1 cellular context compared by ENCODE assay signal in the genomic region with DNA sequence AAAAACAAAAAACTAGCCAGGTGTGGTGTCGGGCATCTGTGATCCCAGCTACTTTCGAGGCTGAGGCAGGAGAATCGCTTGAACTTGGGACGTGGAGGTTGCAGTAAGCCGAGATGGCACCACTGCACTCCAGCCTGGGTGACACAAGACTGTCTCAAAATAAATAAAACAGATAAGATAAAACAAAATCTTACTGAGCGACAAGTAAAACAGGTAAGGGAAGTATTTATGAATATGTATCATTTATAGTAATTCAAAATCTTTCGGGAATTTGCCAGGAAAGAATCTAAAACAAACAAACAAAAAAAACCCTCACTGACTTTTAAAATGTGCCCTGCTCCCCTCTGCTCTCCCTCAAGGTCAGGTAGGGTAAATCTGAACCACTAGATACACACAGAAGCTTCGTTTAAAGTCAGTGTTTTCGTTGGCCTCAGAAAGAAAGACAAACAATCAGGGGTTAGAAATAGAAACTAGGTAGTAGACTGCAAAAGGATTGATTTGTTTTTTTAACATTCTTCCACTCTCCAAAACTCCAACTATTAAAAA.
TF ChIP-seq lines count a peak whose summit lies in the region.

No MANE protein-coding gene starts in this region.

TF ChIP-seq in HepG2, 621 proteins besides CTCF, POLR2A, EP300 and RAD21 (continued from another document and continues in another):
- no peak for TF ChIP-seq SP1 (IDR thresholded peaks at IDR 0.05)
- TF ChIP-seq SP1 (CRISPR knock-in tag; IDR thresholded peaks at IDR 0.05) = 0 out of 2 replicates have a peak, but pooled peaks have one; percentile 42
- TF ChIP-seq ZNF816 (CRISPR knock-in tag; IDR thresholded peaks at IDR 0.05; ENCODE audit: borderline replicate concordance) = 0 out of 2 replicates have a peak, but pooled peaks have one; percentile 52
- no peak for TF ChIP-seq ZNF678 (CRISPR knock-in tag; IDR thresholded peaks at IDR 0.05)
- TF ChIP-seq, protein P1, sequence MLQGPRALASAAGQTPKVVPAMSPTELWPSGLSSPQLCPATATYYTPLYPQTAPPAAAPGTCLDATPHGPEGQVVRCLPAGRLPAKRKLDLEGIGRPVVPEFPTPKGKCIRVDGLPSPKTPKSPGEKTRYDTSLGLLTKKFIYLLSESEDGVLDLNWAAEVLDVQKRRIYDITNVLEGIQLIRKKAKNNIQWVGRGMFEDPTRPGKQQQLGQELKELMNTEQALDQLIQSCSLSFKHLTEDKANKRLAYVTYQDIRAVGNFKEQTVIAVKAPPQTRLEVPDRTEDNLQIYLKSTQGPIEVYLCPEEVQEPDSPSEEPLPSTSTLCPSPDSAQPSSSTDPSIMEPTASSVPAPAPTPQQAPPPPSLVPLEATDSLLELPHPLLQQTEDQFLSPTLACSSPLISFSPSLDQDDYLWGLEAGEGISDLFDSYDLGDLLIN (CRISPR knock-in tag; IDR thresholded peaks at IDR 0.05; ENCODE audit: borderline replicate concordance) = no peak
- TF ChIP-seq SP5 (CRISPR knock-in tag; IDR thresholded peaks at IDR 0.05; ENCODE audit: borderline replicate concordance, low read depth) = no peak
- peak; percentile 73 for TF ChIP-seq HMG20A (CRISPR knock-in tag; IDR thresholded peaks at IDR 0.05; ENCODE audit: borderline replicate concordance)
- no peak; the same call in 1 of the 2 replicates for TF ChIP-seq ZNF232 (CRISPR knock-in tag; IDR thresholded peaks at IDR 0.05; ENCODE audit: borderline replicate concordance)
- 0 out of 2 replicates have a peak, but pooled peaks have one; percentile 48 for TF ChIP-seq ZNF724P (CRISPR knock-in tag; IDR thresholded peaks at IDR 0.05; ENCODE audit: borderline replicate concordance)
- TF ChIP-seq POLR2G (IDR thresholded peaks at IDR 0.05; ENCODE audit: low read depth, low read length) = no peak
- TF ChIP-seq ZSCAN9 (CRISPR knock-in tag; IDR thresholded peaks at IDR 0.05; ENCODE audit: borderline replicate concordance) = peak; percentile 37; the same call in 1 of the 2 replicates
- TF ChIP-seq ZNF44 (CRISPR knock-in tag; IDR thresholded peaks at IDR 0.05) = no peak
- TF ChIP-seq, protein P2, sequence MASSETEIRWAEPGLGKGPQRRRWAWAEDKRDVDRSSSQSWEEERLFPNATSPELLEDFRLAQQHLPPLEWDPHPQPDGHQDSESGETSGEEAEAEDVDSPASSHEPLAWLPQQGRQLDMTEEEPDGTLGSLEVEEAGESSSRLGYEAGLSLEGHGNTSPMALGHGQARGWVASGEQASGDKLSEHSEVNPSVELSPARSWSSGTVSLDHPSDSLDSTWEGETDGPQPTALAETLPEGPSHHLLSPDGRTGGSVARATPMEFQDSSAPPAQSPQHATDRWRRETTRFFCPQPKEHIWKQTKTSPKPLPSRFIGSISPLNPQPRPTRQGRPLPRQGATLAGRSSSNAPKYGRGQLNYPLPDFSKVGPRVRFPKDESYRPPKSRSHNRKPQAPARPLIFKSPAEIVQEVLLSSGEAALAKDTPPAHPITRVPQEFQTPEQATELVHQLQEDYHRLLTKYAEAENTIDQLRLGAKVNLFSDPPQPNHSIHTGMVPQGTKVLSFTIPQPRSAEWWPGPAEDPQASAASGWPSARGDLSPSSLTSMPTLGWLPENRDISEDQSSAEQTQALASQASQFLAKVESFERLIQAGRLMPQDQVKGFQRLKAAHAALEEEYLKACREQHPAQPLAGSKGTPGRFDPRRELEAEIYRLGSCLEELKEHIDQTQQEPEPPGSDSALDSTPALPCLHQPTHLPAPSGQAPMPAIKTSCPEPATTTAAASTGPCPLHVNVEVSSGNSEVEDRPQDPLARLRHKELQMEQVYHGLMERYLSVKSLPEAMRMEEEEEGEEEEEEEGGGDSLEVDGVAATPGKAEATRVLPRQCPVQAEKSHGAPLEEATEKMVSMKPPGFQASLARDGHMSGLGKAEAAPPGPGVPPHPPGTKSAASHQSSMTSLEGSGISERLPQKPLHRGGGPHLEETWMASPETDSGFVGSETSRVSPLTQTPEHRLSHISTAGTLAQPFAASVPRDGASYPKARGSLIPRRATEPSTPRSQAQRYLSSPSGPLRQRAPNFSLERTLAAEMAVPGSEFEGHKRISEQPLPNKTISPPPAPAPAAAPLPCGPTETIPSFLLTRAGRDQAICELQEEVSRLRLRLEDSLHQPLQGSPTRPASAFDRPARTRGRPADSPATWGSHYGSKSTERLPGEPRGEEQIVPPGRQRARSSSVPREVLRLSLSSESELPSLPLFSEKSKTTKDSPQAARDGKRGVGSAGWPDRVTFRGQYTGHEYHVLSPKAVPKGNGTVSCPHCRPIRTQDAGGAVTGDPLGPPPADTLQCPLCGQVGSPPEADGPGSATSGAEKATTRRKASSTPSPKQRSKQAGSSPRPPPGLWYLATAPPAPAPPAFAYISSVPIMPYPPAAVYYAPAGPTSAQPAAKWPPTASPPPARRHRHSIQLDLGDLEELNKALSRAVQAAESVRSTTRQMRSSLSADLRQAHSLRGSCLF (CRISPR knock-in tag; IDR thresholded peaks at IDR 0.05; ENCODE audit: borderline replicate concordance) = no peak
- TF ChIP-seq MAF1 (CRISPR knock-in tag; IDR thresholded peaks at IDR 0.05; ENCODE audit: borderline replicate concordance) = no peak
- TF ChIP-seq ZNF335 (CRISPR knock-in tag; IDR thresholded peaks at IDR 0.05) = peak; percentile 23; the same call in 1 of the 2 replicates
- 0 out of 2 replicates have a peak, but pooled peaks have one; percentile 45 for TF ChIP-seq KDM2A (CRISPR knock-in tag; IDR thresholded peaks at IDR 0.05; ENCODE audit: borderline replicate concordance, low read depth)
- peak; percentile 77 for TF ChIP-seq HDAC2 (CRISPR knock-in tag; IDR thresholded peaks at IDR 0.05)
- TF ChIP-seq MEIS1 (CRISPR knock-in tag; IDR thresholded peaks at IDR 0.05; ENCODE audit: borderline replicate concordance) = no peak
- TF ChIP-seq HNRNPLL (IDR thresholded peaks at IDR 0.05; ENCODE audit: low read depth, low read length, poor library complexity, severe bottlenecking) = no peak
- peak; percentile 83; the same call in 1 of the 2 replicates for TF ChIP-seq ZNF292 (CRISPR knock-in tag; IDR thresholded peaks at IDR 0.05; ENCODE audit: borderline replicate concordance, low read depth)
- no peak for TF ChIP-seq KDM5B (CRISPR knock-in tag; IDR thresholded peaks at IDR 0.05; ENCODE audit: borderline replicate concordance)
- TF ChIP-seq ZBTB38 (CRISPR knock-in tag; IDR thresholded peaks at IDR 0.05) = no peak
- TF ChIP-seq ZNF747 (CRISPR knock-in tag; IDR thresholded peaks at IDR 0.05; ENCODE audit: borderline replicate concordance) = no peak
- TF ChIP-seq ZNF572 (CRISPR knock-in tag; IDR thresholded peaks at IDR 0.05) = no peak
- peak; percentile 79; the same call in 1 of the 2 replicates for TF ChIP-seq KDM6A (CRISPR knock-in tag; IDR thresholded peaks at IDR 0.05; ENCODE audit: low read depth)
- TF ChIP-seq, protein P3, sequence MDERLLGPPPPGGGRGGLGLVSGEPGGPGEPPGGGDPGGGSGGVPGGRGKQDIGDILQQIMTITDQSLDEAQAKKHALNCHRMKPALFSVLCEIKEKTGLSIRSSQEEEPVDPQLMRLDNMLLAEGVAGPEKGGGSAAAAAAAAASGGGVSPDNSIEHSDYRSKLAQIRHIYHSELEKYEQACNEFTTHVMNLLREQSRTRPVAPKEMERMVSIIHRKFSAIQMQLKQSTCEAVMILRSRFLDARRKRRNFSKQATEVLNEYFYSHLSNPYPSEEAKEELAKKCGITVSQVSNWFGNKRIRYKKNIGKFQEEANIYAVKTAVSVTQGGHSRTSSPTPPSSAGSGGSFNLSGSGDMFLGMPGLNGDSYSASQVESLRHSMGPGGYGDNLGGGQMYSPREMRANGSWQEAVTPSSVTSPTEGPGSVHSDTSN (CRISPR knock-in tag; IDR thresholded peaks at IDR 0.05) = no peak
- TF ChIP-seq, protein P4, sequence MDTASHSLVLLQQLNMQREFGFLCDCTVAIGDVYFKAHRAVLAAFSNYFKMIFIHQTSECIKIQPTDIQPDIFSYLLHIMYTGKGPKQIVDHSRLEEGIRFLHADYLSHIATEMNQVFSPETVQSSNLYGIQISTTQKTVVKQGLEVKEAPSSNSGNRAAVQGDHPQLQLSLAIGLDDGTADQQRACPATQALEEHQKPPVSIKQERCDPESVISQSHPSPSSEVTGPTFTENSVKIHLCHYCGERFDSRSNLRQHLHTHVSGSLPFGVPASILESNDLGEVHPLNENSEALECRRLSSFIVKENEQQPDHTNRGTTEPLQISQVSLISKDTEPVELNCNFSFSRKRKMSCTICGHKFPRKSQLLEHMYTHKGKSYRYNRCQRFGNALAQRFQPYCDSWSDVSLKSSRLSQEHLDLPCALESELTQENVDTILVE (CRISPR knock-in tag; IDR thresholded peaks at IDR 0.05) = peak; percentile 83; the same call in 1 of the 2 replicates
- TF ChIP-seq PHB2 (IDR thresholded peaks at IDR 0.05; ENCODE audit: partially characterized antibody) = no peak
- no peak for TF ChIP-seq ZSCAN22 (CRISPR knock-in tag; IDR thresholded peaks at IDR 0.05)
- TF ChIP-seq MED13 (CRISPR knock-in tag; IDR thresholded peaks at IDR 0.05) = no peak; the same call in 1 of the 2 replicates
- no peak for TF ChIP-seq ZNF577 (CRISPR knock-in tag; IDR thresholded peaks at IDR 0.05; ENCODE audit: borderline replicate concordance, low read depth)
- TF ChIP-seq IRF2 (CRISPR knock-in tag; IDR thresholded peaks at IDR 0.05) = 0 out of 2 replicates have a peak, but pooled peaks have one; percentile 34
- TF ChIP-seq ZFY (CRISPR knock-in tag; IDR thresholded peaks at IDR 0.05) = no peak; the same call in 1 of the 2 replicates
- TF ChIP-seq PITX1 (CRISPR knock-in tag; IDR thresholded peaks at IDR 0.05) = peak; percentile 55
- TF ChIP-seq, protein P5, sequence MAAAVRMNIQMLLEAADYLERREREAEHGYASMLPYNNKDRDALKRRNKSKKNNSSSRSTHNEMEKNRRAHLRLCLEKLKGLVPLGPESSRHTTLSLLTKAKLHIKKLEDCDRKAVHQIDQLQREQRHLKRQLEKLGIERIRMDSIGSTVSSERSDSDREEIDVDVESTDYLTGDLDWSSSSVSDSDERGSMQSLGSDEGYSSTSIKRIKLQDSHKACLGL (CRISPR knock-in tag; IDR thresholded peaks at IDR 0.05) = no peak
- no peak for TF ChIP-seq ZNF775 (CRISPR knock-in tag; IDR thresholded peaks at IDR 0.05; ENCODE audit: borderline replicate concordance)
- no peak for TF ChIP-seq ZSCAN29 (CRISPR knock-in tag; conservative IDR thresholded peaks at IDR 0.05)
- no peak for TF ChIP-seq ZNF160 (CRISPR knock-in tag; IDR thresholded peaks at IDR 0.05)
- no peak for TF ChIP-seq ZNF234 (CRISPR knock-in tag; conservative IDR thresholded peaks at IDR 0.05)
- TF ChIP-seq, protein P6, sequence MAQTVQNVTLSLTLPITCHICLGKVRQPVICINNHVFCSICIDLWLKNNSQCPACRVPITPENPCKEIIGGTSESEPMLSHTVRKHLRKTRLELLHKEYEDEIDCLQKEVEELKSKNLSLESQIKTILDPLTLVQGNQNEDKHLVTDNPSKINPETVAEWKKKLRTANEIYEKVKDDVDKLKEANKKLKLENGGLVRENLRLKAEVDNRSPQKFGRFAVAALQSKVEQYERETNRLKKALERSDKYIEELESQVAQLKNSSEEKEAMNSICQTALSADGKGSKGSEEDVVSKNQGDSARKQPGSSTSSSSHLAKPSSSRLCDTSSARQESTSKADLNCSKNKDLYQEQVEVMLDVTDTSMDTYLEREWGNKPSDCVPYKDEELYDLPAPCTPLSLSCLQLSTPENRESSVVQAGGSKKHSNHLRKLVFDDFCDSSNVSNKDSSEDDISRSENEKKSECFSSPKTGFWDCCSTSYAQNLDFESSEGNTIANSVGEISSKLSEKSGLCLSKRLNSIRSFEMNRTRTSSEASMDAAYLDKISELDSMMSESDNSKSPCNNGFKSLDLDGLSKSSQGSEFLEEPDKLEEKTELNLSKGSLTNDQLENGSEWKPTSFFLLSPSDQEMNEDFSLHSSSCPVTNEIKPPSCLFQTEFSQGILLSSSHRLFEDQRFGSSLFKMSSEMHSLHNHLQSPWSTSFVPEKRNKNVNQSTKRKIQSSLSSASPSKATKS (CRISPR knock-in tag; IDR thresholded peaks at IDR 0.05) = 0 out of 2 replicates have a peak, but pooled peaks have one; percentile 58
- TF ChIP-seq JDP2 (CRISPR knock-in tag; IDR thresholded peaks at IDR 0.05; ENCODE audit: borderline replicate concordance) = no peak
- TF ChIP-seq DNMT1 (CRISPR knock-in tag; IDR thresholded peaks at IDR 0.05) = no peak
- peak; percentile 78; the same call in 1 of the 2 replicates for TF ChIP-seq PHF21A (CRISPR knock-in tag; IDR thresholded peaks at IDR 0.05)
- TF ChIP-seq NPAS2 (CRISPR knock-in tag; IDR thresholded peaks at IDR 0.05; ENCODE audit: borderline replicate concordance) = no peak
- TF ChIP-seq FOXA3 (CRISPR knock-in tag; IDR thresholded peaks at IDR 0.05) = peak; percentile 85
- peak; percentile 5; the same call in 1 of the 2 replicates for TF ChIP-seq CEBPG (CRISPR knock-in tag; IDR thresholded peaks at IDR 0.05)
- peak; percentile 80 for TF ChIP-seq BCL6 (CRISPR knock-in tag; IDR thresholded peaks at IDR 0.05)
- no peak for TF ChIP-seq SAFB2 (CRISPR knock-in tag; IDR thresholded peaks at IDR 0.05; ENCODE audit: borderline replicate concordance, low read depth)
- TF ChIP-seq, protein P7, sequence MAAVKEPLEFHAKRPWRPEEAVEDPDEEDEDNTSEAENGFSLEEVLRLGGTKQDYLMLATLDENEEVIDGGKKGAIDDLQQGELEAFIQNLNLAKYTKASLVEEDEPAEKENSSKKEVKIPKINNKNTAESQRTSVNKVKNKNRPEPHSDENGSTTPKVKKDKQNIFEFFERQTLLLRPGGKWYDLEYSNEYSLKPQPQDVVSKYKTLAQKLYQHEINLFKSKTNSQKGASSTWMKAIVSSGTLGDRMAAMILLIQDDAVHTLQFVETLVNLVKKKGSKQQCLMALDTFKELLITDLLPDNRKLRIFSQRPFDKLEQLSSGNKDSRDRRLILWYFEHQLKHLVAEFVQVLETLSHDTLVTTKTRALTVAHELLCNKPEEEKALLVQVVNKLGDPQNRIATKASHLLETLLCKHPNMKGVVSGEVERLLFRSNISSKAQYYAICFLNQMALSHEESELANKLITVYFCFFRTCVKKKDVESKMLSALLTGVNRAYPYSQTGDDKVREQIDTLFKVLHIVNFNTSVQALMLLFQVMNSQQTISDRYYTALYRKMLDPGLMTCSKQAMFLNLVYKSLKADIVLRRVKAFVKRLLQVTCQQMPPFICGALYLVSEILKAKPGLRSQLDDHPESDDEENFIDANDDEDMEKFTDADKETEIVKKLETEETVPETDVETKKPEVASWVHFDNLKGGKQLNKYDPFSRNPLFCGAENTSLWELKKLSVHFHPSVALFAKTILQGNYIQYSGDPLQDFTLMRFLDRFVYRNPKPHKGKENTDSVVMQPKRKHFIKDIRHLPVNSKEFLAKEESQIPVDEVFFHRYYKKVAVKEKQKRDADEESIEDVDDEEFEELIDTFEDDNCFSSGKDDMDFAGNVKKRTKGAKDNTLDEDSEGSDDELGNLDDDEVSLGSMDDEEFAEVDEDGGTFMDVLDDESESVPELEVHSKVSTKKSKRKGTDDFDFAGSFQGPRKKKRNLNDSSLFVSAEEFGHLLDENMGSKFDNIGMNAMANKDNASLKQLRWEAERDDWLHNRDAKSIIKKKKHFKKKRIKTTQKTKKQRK (IDR thresholded peaks at IDR 0.05; ENCODE audit: low read length) = no peak
- TF ChIP-seq, protein P8, sequence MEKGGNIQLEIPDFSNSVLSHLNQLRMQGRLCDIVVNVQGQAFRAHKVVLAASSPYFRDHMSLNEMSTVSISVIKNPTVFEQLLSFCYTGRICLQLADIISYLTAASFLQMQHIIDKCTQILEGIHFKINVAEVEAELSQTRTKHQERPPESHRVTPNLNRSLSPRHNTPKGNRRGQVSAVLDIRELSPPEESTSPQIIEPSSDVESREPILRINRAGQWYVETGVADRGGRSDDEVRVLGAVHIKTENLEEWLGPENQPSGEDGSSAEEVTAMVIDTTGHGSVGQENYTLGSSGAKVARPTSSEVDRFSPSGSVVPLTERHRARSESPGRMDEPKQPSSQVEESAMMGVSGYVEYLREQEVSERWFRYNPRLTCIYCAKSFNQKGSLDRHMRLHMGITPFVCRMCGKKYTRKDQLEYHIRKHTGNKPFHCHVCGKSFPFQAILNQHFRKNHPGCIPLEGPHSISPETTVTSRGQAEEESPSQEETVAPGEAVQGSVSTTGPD (CRISPR knock-in tag; IDR thresholded peaks at IDR 0.05) = no peak
- no peak for TF ChIP-seq RFXAP (CRISPR knock-in tag; IDR thresholded peaks at IDR 0.05; ENCODE audit: borderline replicate concordance)
